16 cellular contexts compared by ENCODE assay signal in genomic region chr7:30245913-30246312, GRCh38. TPM values are rescaled to one million over a fixed set of nuclear protein-coding genes. Genes with fewer than 3 reads are reported as not detected.
A peak's percentile ranks its signal among the peaks of the same experiment; 100 is the strongest.
DNase-seq lines count a peak whose midpoint lies in the region; ATAC-seq and TF ChIP-seq lines count a peak whose summit lies in the region.
"Had no signal": no experiment of that assay in that cellular context is flagged by ENCODE, and none has a peak within 500 bp of the region (broad histone marks: within the 10 kb centered on the region; RNA-seq: fewer than 3 reads in every experiment).

No MANE protein-coding gene starts in this region.

- ATAC-seq in right cardiac atrium (peak; percentile 38), Right ventricle myocardium inferior (no peak), Panc1 (peak; percentile 35; the same call in 1 of the 2 replicates), aorta (ENCODE audit: low FRiP score) (peak; percentile 10), HG02970 (IDR thresholded peaks at IDR 0.05; ENCODE audit: low FRiP score, unreplicated experiment) (no peak)

- in situ Hi-C loops in Panc1 (cut with HindIII; ENCODE audit: low pct_unique_long_range_greater_than_20kb, low sequenced_read_pairs) = no loop called here

- no peaks in the 10 kb centered on the region for H3K4me1 ChIP-seq in right cardiac atrium (ENCODE audit: control insufficient read depth, insufficient read depth, low read length)
- no peaks in the 10 kb centered on the region for H3K4me1 ChIP-seq in Panc1 (ENCODE audit: control insufficient read depth, insufficient read depth, low read length)
- H3K4me1 ChIP-seq in endodermal cell (ENCODE audit: control insufficient read depth, insufficient read depth, low read length) = peaks cover 6% of the 10 kb centered on the region
- H3K4me1 ChIP-seq in aorta (ENCODE audit: control insufficient read depth in 1 of 2, insufficient read depth in 2 of 2, low read length in 2 of 2) = no peaks in the 10 kb centered on the region

- H3K9ac ChIP-seq in endodermal cell (ENCODE audit: extremely low read depth, low read length, poor library complexity, severe bottlenecking) = no peak overlapping the region

- CTCF ChIA-PET in Panc1 (lab: Charles Lee) = interaction anchor here (0.7 kb wide), 1 partner anchor 558 kb away, joined by 5 read pairs; no protein-coding TSS in a partner anchor

- POLR2A ChIA-PET in Panc1 (lab: Charles Lee) = no interaction called here

- DNase-seq in right cardiac atrium = no peak
- DNase-seq in Right ventricle myocardium inferior (ENCODE audit: missing footprints) = no peak
- no peak for DNase-seq in Panc1 (ENCODE audit: low read depth, low spot score)
- peak; percentile 43 for DNase-seq in endodermal cell
- DNase-seq in aorta = no peak
- DNase-seq in NCI-H2196 (lab: John Stamatoyannopoulos, UW; ENCODE audit: unreplicated experiment) = no peak
- DNase-seq: Calu3; CD4-positive, alpha-beta memory T cell; COR-L47; DMS53; DMS79 treated with DMSO at 0.1 percent for 48 hours; GF-D8; GOT3; HFFc6 had no signal

- intact Hi-C loops in right cardiac atrium (cut with DNase I) (loop anchor here in 1 of 4 donors (10.0 kb wide), 1 partner anchor 81 kb away; no protein-coding TSS in a partner anchor), Right ventricle myocardium inferior (cut with DNase I) (no loop called here), Panc1 (cut with micrococcal nuclease; ENCODE audit: unreplicated experiment) (no loop called here), aorta (cut with DNase I) (loop anchor here in 1 of 2 donors (10.0 kb wide), 1 partner anchor 51 kb away; no protein-coding TSS in a partner anchor)

- H3K9me3 ChIP-seq in right cardiac atrium (ENCODE audit: control insufficient read depth, low read length) (no peaks in the 10 kb centered on the region), Panc1 (ENCODE audit: control insufficient read depth, insufficient read depth, low read depth, low read length) (no peaks in the 10 kb centered on the region), endodermal cell (ENCODE audit: control insufficient read depth, low read length) (no peaks in the 10 kb centered on the region), aorta (ENCODE audit: control insufficient read depth, low read length) (no peaks in the 10 kb centered on the region)
- H3K9me3 ChIP-seq: HAP-1 had no signal

- H3K36me3 Mint-ChIP-seq in endodermal cell (ENCODE audit: low read depth) = no peaks in the 10 kb centered on the region

- TF ChIP-seq CTCF in Panc1 (IDR thresholded peaks at IDR 0.05) = no peak
- TF ChIP-seq CTCF in endodermal cell (conservative IDR thresholded peaks at IDR 0.05) = no peak

- no peak overlapping the region for H3K27ac ChIP-seq in right cardiac atrium (ENCODE audit: low read length)
- no peak overlapping the region for H3K27ac ChIP-seq in Panc1 (ENCODE audit: low read length)
- H3K27ac ChIP-seq in endodermal cell (ENCODE audit: low read depth, low read length) = no peak overlapping the region
- H3K27ac ChIP-seq in aorta (ENCODE audit: low read depth in 1 of 2, low read length in 2 of 2) = no peak overlapping the region

- H3K4me3 ChIP-seq in right cardiac atrium (ENCODE audit: low read length) (no peak overlapping the region), Panc1 (ENCODE audit: low read depth in 2 of 2, low read length in 2 of 2) (no peak overlapping the region), endodermal cell (ENCODE audit: low read length) (no peak overlapping the region), aorta (ENCODE audit: low read length in 2 of 2) (no peak overlapping the region)
- H3K4me3 ChIP-seq: HAP-1 had no signal

- H3K36me3 ChIP-seq in Panc1 (ENCODE audit: control insufficient read depth, insufficient read depth, low read length) (no peaks in the 10 kb centered on the region), endodermal cell (ENCODE audit: control insufficient read depth, insufficient read depth, low read length) (no peaks in the 10 kb centered on the region), aorta (ENCODE audit: control insufficient read depth in 1 of 2, insufficient read depth in 2 of 2, low read length in 1 of 2) (no peaks in the 10 kb centered on the region)
- H3K36me3 ChIP-seq: HAP-1 had no signal

- H3K9me3 Mint-ChIP-seq in endodermal cell = no peaks in the 10 kb centered on the region
- H3K9me3 Mint-ChIP-seq: CD4-positive, alpha-beta memory T cell; HFFc6 had no signal

- H3K27ac Mint-ChIP-seq in endodermal cell = no peak overlapping the region
- H3K27ac Mint-ChIP-seq: HFFc6 had no signal

- H3K4me1 Mint-ChIP-seq in endodermal cell = peaks cover 18% of the 10 kb centered on the region

- 95% methylated on average over 7 of the region's 7 CpGs for WGBS in right cardiac atrium
- 96 to 100% methylated on average over 3 to 7 of the region's 7 CpGs for WGBS in endodermal cell (ENCODE audit: insufficient coverage in 1 of 2, insufficient read length in 1 of 2), 2 experiments
- 94% methylated on average over 7 of the region's 7 CpGs for WGBS in aorta, 2 donors

- no peak overlapping the region for H3K4me3 Mint-ChIP-seq in endodermal cell
- H3K4me3 Mint-ChIP-seq: CD4-positive, alpha-beta memory T cell; HFFc6 had no signal

- H3K27me3 ChIP-seq in right cardiac atrium (ENCODE audit: control insufficient read depth, insufficient read depth) (no peaks in the 10 kb centered on the region), Panc1 (ENCODE audit: control insufficient read depth, insufficient read depth, low read length) (peaks cover 29% of the 10 kb centered on the region), endodermal cell (ENCODE audit: control insufficient read depth, insufficient read depth, low read length, poor library complexity, severe bottlenecking) (no peaks in the 10 kb centered on the region), aorta (ENCODE audit: control insufficient read depth in 1 of 2, insufficient read depth in 2 of 2, low read length in 1 of 2) (no peaks in the 10 kb centered on the region)

- no peaks in the 10 kb centered on the region for H3K27me3 Mint-ChIP-seq in endodermal cell (ENCODE audit: insufficient read depth)

- BruUV-seq in Panc1 (replicated peaks; lab: Mats Ljungman, UMichigan) = no TSS peak

RNA-seq across cellular contexts. Expression of gene ZNRF2, which starts 38.5 kb away (rescaled TPM):
- total RNA-seq in right cardiac atrium (1 to 10 TPM; 5.8 to 8.5 (median 7.0) TPM), Right ventricle myocardium inferior (8.7 TPM), Panc1 (2021; ENCODE audit: unreplicated experiment) (22.1 TPM), endodermal cell (10 to 100 TPM; 15.5 to 20.9 TPM), aorta (10 to 100 TPM; 15.3 to 21.1 TPM)
- polyA plus RNA-seq in right cardiac atrium (2.5 TPM), aorta (1 to 10 TPM; 4.8 to 7.0 TPM)
- polyA plus RNA-seq in Panc1 (2012; ENCODE audit: insufficient read length) = 9.9 TPM
- 9.6 TPM for polyA plus RNA-seq in endodermal cell (2013, experiment 1 of 2)
- 9.2 TPM for polyA plus RNA-seq in endodermal cell (2013, experiment 2 of 2)

Comparison
In these comparisons a context has a peak if more than half of its experiments do, and no peak if none do; other contexts are left out.
1. ATAC-seq: peak in right cardiac atrium (2 of 2), Panc1 (single experiment) and aorta (single experiment); none in Right ventricle myocardium inferior (single experiment) and HG02970 (single experiment).